Comparison of ENCODE assay signal across 1 cellular context in genomic region chr1:52358851-52359497, GRCh38.
TF ChIP-seq lines count a peak whose summit lies in the region.

No MANE protein-coding gene starts in this region.

TF ChIP-seq in HepG2, 621 proteins besides CTCF, POLR2A, EP300 and RAD21:
- TF ChIP-seq RBFOX2 (IDR thresholded peaks at IDR 0.05; ENCODE audit: low read depth, low read length): peak; percentile 39; the same call in 1 of the 2 replicates
- no peak for TF ChIP-seq ZMYM4 (CRISPR knock-in tag; IDR thresholded peaks at IDR 0.05)
- TF ChIP-seq ZSCAN25 (CRISPR knock-in tag; IDR thresholded peaks at IDR 0.05): no peak
- peak; percentile 74 for TF ChIP-seq AGO2 (optimal IDR thresholded peaks at IDR 0.05; ENCODE audit: low read depth, low read length)
- no peak for TF ChIP-seq HMG20B (CRISPR knock-in tag; conservative IDR thresholded peaks at IDR 0.05)
- no peak for TF ChIP-seq ZNF746 (CRISPR knock-in tag; IDR thresholded peaks at IDR 0.05)
- no peak for TF ChIP-seq ZNF343 (CRISPR knock-in tag; IDR thresholded peaks at IDR 0.05)
- no peak for TF ChIP-seq ZNF225 (CRISPR knock-in tag; IDR thresholded peaks at IDR 0.05)
- no peak for TF ChIP-seq ZNF850 (CRISPR knock-in tag; conservative IDR thresholded peaks at IDR 0.05)
- no peak for TF ChIP-seq ZSCAN29 (CRISPR knock-in tag; conservative IDR thresholded peaks at IDR 0.05)
